9 cellular contexts compared by ENCODE assay signal in genomic region chr17:33667052-33667509, GRCh38.
DNase-seq lines count a peak whose midpoint lies in the region; ATAC-seq and TF ChIP-seq lines count a peak whose summit lies in the region.
"Had no signal": no experiment of that assay in that cellular context is flagged by ENCODE, and none has a peak within 500 bp of the region (broad histone marks: within the 10 kb centered on the region; RNA-seq: fewer than 3 reads in every experiment).

No MANE protein-coding gene starts in this region.

- TF ChIP-seq CTCF in GM06990 (IDR thresholded peaks at IDR 0.05; ENCODE audit: insufficient read depth, low read length, poor library complexity, severe bottlenecking) = no peak
- no peak for TF ChIP-seq CTCF in HEK293 (tag by site-specific recombination; IDR thresholded peaks at IDR 0.05)
- no peak for TF ChIP-seq CTCF in CD14-positive monocyte (IDR thresholded peaks at IDR 0.05)

- intact Hi-C loops in CD14-positive monocyte (cut with micrococcal nuclease) = no loop called here

- peak; percentile 89 for ATAC-seq in T-helper 17 cell
- ATAC-seq in memory B cell (ENCODE audit: low read depth) = peak; percentile 69

- POLR2A ChIA-PET in HEK293 (lab: Yijun Ruan, JAX) = no interaction called here

- H3K27ac Mint-ChIP-seq in T-helper 17 cell (peak overlapping the region; percentile 67), memory B cell (no peak overlapping the region), CD14-positive monocyte (no peak overlapping the region)

- no peaks in the 10 kb centered on the region for H3K9me3 ChIP-seq in HEK293 (ENCODE audit: control insufficient read depth, insufficient read depth, low read depth, low read length)
- no peaks in the 10 kb centered on the region for H3K9me3 ChIP-seq in T-helper 17 cell (ENCODE audit: control insufficient read depth, low read length, poor library complexity, severe bottlenecking)

- peaks cover 2% of the 10 kb centered on the region for H3K36me3 Mint-ChIP-seq in T-helper 17 cell (ENCODE audit: low read depth)
- no peaks in the 10 kb centered on the region for H3K36me3 Mint-ChIP-seq in memory B cell
- H3K36me3 Mint-ChIP-seq in CD14-positive monocyte = no peaks in the 10 kb centered on the region

- H3K27ac ChIP-seq in HEK293 (ENCODE audit: extremely low read depth, low read depth, low read length) = no peak overlapping the region
- no peak overlapping the region for H3K27ac ChIP-seq in substantia nigra (ENCODE audit: low read depth, low read length, poor library complexity, severe bottlenecking)

- peaks cover 24% of the 10 kb centered on the region for H3K27me3 Mint-ChIP-seq in T-helper 17 cell
- no peaks in the 10 kb centered on the region for H3K27me3 Mint-ChIP-seq in memory B cell
- peaks cover 0 to 15% (median 13%) of the 10 kb centered on the region in 3 donors for H3K27me3 Mint-ChIP-seq in CD14-positive monocyte (ENCODE audit: low read depth in 3 of 3)

- H3K27me3 ChIP-seq in GM06990 (replicated peaks; ENCODE audit: control insufficient read depth, insufficient read depth, low read length) = no peaks in the 10 kb centered on the region

- H3K4me3 Mint-ChIP-seq in T-helper 17 cell = peak overlapping the region; percentile 81
- peak overlapping the region; percentile 62 for H3K4me3 Mint-ChIP-seq in memory B cell
- peak overlapping the region in 1 of 2 donors; percentile 69 for H3K4me3 Mint-ChIP-seq in CD14-positive monocyte

- DNase-seq in GM06990 (ENCODE audit: extremely low read depth, insufficient read length) (peak; percentile 78), T-helper 17 cell (peak in 2 of 3 donors; percentile 6 to 32), memory B cell (ENCODE audit: low spot score in 2 of 2) (no peak), DMS 273 treated with DMSO at 0.1 percent for 48 hours (lab: John Stamatoyannopoulos, UW) (no peak), NCI-H2029 (lab: John Stamatoyannopoulos, UW) (no peak), CD14-positive monocyte (ENCODE audit: low spot score) (no peak), substantia nigra (lab: John Stamatoyannopoulos, UW) (no peak)
- DNase-seq: NCI-H187 had no signal

- H3K9me3 Mint-ChIP-seq in memory B cell = no peaks in the 10 kb centered on the region
- H3K9me3 Mint-ChIP-seq in CD14-positive monocyte = no peaks in the 10 kb centered on the region

- CTCF ChIA-PET in HEK293 (lab: Yijun Ruan, JAX) = interaction anchor here (1.1 kb wide), 1 partner anchor 19 kb away, joined by 3 read pairs; no protein-coding TSS in a partner anchor

- peaks cover 8% of the 10 kb centered on the region for H3K4me1 ChIP-seq in HEK293 (ENCODE audit: control insufficient read depth, insufficient read depth, low read length)

- H3K4me3 ChIP-seq in GM06990 (replicated peaks; ENCODE audit: low read depth, low read length) (no peak overlapping the region), HEK293 (ENCODE audit: low read depth, low read length) (no peak overlapping the region)

- H3K36me3 ChIP-seq in GM06990 (ENCODE audit: control insufficient read depth, insufficient read depth, low read length) = no peaks in the 10 kb centered on the region
- no peaks in the 10 kb centered on the region for H3K36me3 ChIP-seq in HEK293 (ENCODE audit: control insufficient read depth in 2 of 2, insufficient read depth in 1 of 2, low read length in 2 of 2)

- H3K4me1 Mint-ChIP-seq in T-helper 17 cell (peaks cover 14% of the 10 kb centered on the region), memory B cell (peaks cover 7% of the 10 kb centered on the region), CD14-positive monocyte (peaks cover 7% of the 10 kb centered on the region)

TF ChIP-seq in HEK293, 187 proteins besides CTCF, POLR2A, EP300 and RAD21:
- TF ChIP-seq ZNF768 (tag by site-specific recombination; IDR thresholded peaks at IDR 0.05) (no peak), ZNF37A (tag by site-specific recombination; IDR thresholded peaks at IDR 0.05) (no peak), ZNF549 (tag by site-specific recombination; IDR thresholded peaks at IDR 0.05) (no peak), ZNF362 (tag by site-specific recombination; IDR thresholded peaks at IDR 0.05) (no peak), ZNF140 (tag by site-specific recombination; IDR thresholded peaks at IDR 0.05) (no peak), ZNF211 (tag by site-specific recombination; IDR thresholded peaks at IDR 0.05; ENCODE audit: low read depth) (no peak), HOXA7 (CRISPR knock-in tag; IDR thresholded peaks at IDR 0.05; ENCODE audit: borderline replicate concordance) (no peak), ZNF629 (tag by site-specific recombination; IDR thresholded peaks at IDR 0.05) (peak; percentile 31; the same call in 1 of the 2 replicates), ZNF112 (tag by site-specific recombination; IDR thresholded peaks at IDR 0.05) (no peak), FEZF1 (tag by site-specific recombination; IDR thresholded peaks at IDR 0.05) (no peak), SP7 (tag by site-specific recombination; IDR thresholded peaks at IDR 0.05) (no peak), EGR2 (tag by site-specific recombination; IDR thresholded peaks at IDR 0.05; ENCODE audit: low read depth) (0 out of 2 replicates have a peak, but pooled peaks have one; percentile 9), REST (tag by site-specific recombination; IDR thresholded peaks at IDR 0.05) (no peak)
- TF ChIP-seq, protein P1, sequence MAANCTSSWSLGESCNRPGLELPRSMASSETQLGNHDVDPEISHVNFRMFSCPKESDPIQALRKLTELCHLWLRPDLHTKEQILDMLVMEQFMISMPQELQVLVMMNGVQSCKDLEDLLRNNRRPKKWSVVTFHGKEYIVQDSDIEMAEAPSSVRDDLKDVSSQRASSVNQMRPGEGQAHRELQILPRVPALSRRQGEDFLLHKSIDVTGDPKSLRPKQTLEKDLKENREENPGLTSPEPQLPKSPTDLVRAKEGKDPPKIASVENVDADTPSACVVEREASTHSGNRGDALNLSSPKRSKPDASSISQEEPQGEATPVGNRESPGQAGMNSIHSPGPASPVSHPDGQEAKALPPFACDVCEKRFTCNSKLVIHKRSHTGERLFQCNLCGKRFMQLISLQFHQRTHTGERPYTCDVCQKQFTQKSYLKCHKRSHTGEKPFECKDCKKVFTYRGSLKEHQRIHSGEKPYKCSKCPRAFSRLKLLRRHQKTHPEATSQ (tag by site-specific recombination; IDR thresholded peaks at IDR 0.05) = no peak

Comparison
In these comparisons a context has a peak if more than half of its experiments do, and no peak if none do; other contexts are left out.
1. DNase-seq: peak in GM06990 (single experiment) and T-helper 17 cell (2 of 3); none in memory B cell (0 of 2), DMS 273 treated with DMSO at 0.1 percent for 48 hours (single experiment), NCI-H2029 (single experiment), CD14-positive monocyte (single experiment) and substantia nigra (0 of 49).